8 cellular contexts compared by ENCODE assay signal in the genomic region with DNA sequence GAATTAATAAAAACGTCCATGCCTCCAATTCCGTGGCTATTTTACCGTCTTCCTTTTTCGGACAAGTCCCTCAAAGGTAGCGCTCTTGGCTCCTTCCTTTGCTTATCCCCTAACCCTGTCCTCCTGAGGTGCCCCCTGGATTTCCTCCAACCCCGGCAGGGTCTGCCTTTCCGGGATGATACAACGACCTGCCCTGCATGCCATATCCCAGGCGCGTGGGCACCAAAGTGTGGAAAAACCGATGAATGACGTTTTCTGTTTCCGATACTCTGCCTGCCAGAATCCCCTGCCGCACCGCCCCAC. TPM values are rescaled to one million over a fixed set of nuclear protein-coding genes. Genes with fewer than 3 reads are reported as not detected.
DNase-seq lines count a peak whose midpoint lies in the region; ATAC-seq and TF ChIP-seq lines count a peak whose summit lies in the region.

No MANE protein-coding gene starts in this region.

- 58% methylated on average over 15 of the region's 15 CpGs for WGBS in mesenchymal stem cell

- H3K4me3 ChIP-seq in cardiac muscle cell = peak overlapping the region; percentile 48
- peak overlapping the region; percentile 55 to 64 (median 61) for H3K4me3 ChIP-seq in breast epithelium
- peak overlapping the region; percentile 49 to 79 for H3K4me3 ChIP-seq in mesenchymal stem cell (ENCODE audit: insufficient read depth in 1 of 2, low read depth in 1 of 2, low read length in 2 of 2)
- H3K4me3 ChIP-seq in upper lobe of right lung = peak overlapping the region; percentile 67

- H3K79me1 ChIP-seq in mesenchymal stem cell (replicated peaks; ENCODE audit: low read length, poor library complexity, severe bottlenecking) = no peaks in the 10 kb centered on the region

- H3K14ac ChIP-seq in mesenchymal stem cell (ENCODE audit: low read length in 2 of 2) = peak overlapping the region in 1 of 2 experiments; percentile 75

- H3K9me3 ChIP-seq in cardiac muscle cell (ENCODE audit: low read depth) (no peaks in the 10 kb centered on the region), breast epithelium (peaks cover 0 to 1% of the 10 kb centered on the region in 2 donors), mesenchymal stem cell (ENCODE audit: control insufficient read depth, low read length) (no peaks in the 10 kb centered on the region), upper lobe of right lung (no peaks in the 10 kb centered on the region)

- intact Hi-C loops in cardiac septum (cut with DNase I) = no loop called here
- intact Hi-C loops in breast epithelium (cut with DNase I; ENCODE audit: low total_unique reads) = no loop called here
- intact Hi-C loops in upper lobe of right lung (cut with DNase I) = no loop called here

- H4K91ac ChIP-seq in mesenchymal stem cell (ENCODE audit: low read length) = no peak overlapping the region

- H3K23ac ChIP-seq in mesenchymal stem cell (ENCODE audit: low read length in 2 of 2) = no peak overlapping the region

- no peak for TF ChIP-seq CTCF in cardiac muscle cell (IDR thresholded peaks at IDR 0.05; ENCODE audit: low read depth, low read length)
- no peak for TF ChIP-seq CTCF in breast epithelium (IDR thresholded peaks at IDR 0.05)
- no peak for TF ChIP-seq CTCF in upper lobe of right lung (IDR thresholded peaks at IDR 0.05)

- no peak overlapping the region for H2AK5ac ChIP-seq in mesenchymal stem cell (ENCODE audit: low read length, severe bottlenecking)

- peak overlapping the region; percentile 89 for H3K9ac ChIP-seq in mesenchymal stem cell (ENCODE audit: low read length)

- H3K27ac ChIP-seq in cardiac muscle cell (no peak overlapping the region), breast epithelium (peak overlapping the region; percentile 48 to 62), mesenchymal stem cell (ENCODE audit: low read length, poor library complexity, severe bottlenecking) (no peak overlapping the region), upper lobe of right lung (peak overlapping the region; percentile 81)

- peak overlapping the region in 1 of 2 experiments; percentile 2 for H3K18ac ChIP-seq in mesenchymal stem cell (ENCODE audit: low read depth in 1 of 2, low read length in 2 of 2)

- H3K4ac ChIP-seq in mesenchymal stem cell (ENCODE audit: low read depth in 1 of 2, low read length in 2 of 2) = peak overlapping the region in 1 of 2 experiments; percentile 41

- peak overlapping the region; percentile 89 for H4K8ac ChIP-seq in mesenchymal stem cell (ENCODE audit: low read length)

- peak overlapping the region; percentile 69 for H2AFZ ChIP-seq in mesenchymal stem cell (ENCODE audit: low read depth, low read length)

- H2BK5ac ChIP-seq in mesenchymal stem cell (ENCODE audit: low read depth, low read length, poor library complexity, severe bottlenecking) = no peak overlapping the region

- ATAC-seq in upper lobe of right lung = no peak
- ATAC-seq in HG02798 (IDR thresholded peaks at IDR 0.05; ENCODE audit: poor library complexity, unreplicated experiment) = no peak

- H2BK120ac ChIP-seq in mesenchymal stem cell (ENCODE audit: low read depth, low read length) = no peak overlapping the region

- no peak overlapping the region for H2BK15ac ChIP-seq in mesenchymal stem cell (ENCODE audit: low read depth, poor library complexity, severe bottlenecking)

- peak overlapping the region; percentile 65 for H3K4me2 ChIP-seq in mesenchymal stem cell (ENCODE audit: low read length, poor library complexity, severe bottlenecking)

- DNase-seq in cardiac muscle cell (ENCODE audit: low read depth in 1 of 2, low spot score in 1 of 2) = no peak
- DNase-seq in cardiac septum (ENCODE audit: low spot score) = no peak
- no peak for DNase-seq in breast epithelium (ENCODE audit: low spot score in 2 of 2)
- no peak for DNase-seq in mesenchymal stem cell
- no peak for DNase-seq in upper lobe of right lung
- DNase-seq in DMS153 treated with DMSO at 0.1 percent for 48 hours (lab: John Stamatoyannopoulos, UW; ENCODE audit: unreplicated experiment) = no peak
- DNase-seq in NCI-H345 (lab: John Stamatoyannopoulos, UW) = no peak

- no peak overlapping the region for H2BK12ac ChIP-seq in mesenchymal stem cell (ENCODE audit: low read length in 2 of 2)

- no peaks in the 10 kb centered on the region for H3K27me3 ChIP-seq in cardiac muscle cell
- peaks cover 0 to 49% of the 10 kb centered on the region in 2 donors for H3K27me3 ChIP-seq in breast epithelium
- peaks cover 0 to 36% of the 10 kb centered on the region in 2 experiments for H3K27me3 ChIP-seq in mesenchymal stem cell (ENCODE audit: control insufficient read depth in 1 of 2, insufficient read depth in 1 of 2, low read length in 2 of 2)
- no peaks in the 10 kb centered on the region for H3K27me3 ChIP-seq in upper lobe of right lung

- H3K36me3 ChIP-seq in cardiac muscle cell (peaks cover 8% of the 10 kb centered on the region), breast epithelium (no peaks in the 10 kb centered on the region), mesenchymal stem cell (ENCODE audit: control insufficient read depth in 1 of 2, insufficient read depth in 2 of 2, low read depth in 1 of 2, low read length in 2 of 2) (peaks cover 4 to 24% of the 10 kb centered on the region in 2 experiments), upper lobe of right lung (peaks cover 17% of the 10 kb centered on the region)

- H3K4me1 ChIP-seq in cardiac muscle cell (ENCODE audit: low read depth) (no peaks in the 10 kb centered on the region), breast epithelium (no peaks in the 10 kb centered on the region), mesenchymal stem cell (ENCODE audit: control insufficient read depth, insufficient read depth, low read depth, low read length) (peaks cover 2% of the 10 kb centered on the region), upper lobe of right lung (peaks cover 6% of the 10 kb centered on the region)

- TF ChIP-seq POLR2A in breast epithelium (IDR thresholded peaks at IDR 0.05) = no peak

RNA-seq across cellular contexts. Expression of gene CSTF2, which starts 0.7 kb away (rescaled TPM):
- total RNA-seq in cardiac muscle cell (28.3 and 30.8 TPM in 2 replicates), cardiac septum (7.8 TPM), breast epithelium (10 to 100 TPM in 2 of 3 donors, 1 to 10 TPM in 1; 7.7 to 12.1 (median 11.8) TPM), upper lobe of right lung (12.2 TPM)
- 26.4 and 35.1 TPM in 2 replicates for polyA plus RNA-seq in cardiac muscle cell
- 8.2 TPM for polyA plus RNA-seq in mesenchymal stem cell (2013, experiment 1 of 2)
- polyA plus RNA-seq in mesenchymal stem cell (2013, experiment 2 of 2) = 8.3 TPM

RNA-seq across cellular contexts. Expression of gene NOX1, which starts 54.7 kb away (rescaled TPM):
- 1.5 and 3.1 TPM in 2 replicates for total RNA-seq in cardiac muscle cell
- 6.4 and 6.7 TPM in 2 replicates for polyA plus RNA-seq in cardiac muscle cell
- total RNA-seq in cardiac septum = not detected
- not detected for total RNA-seq in breast epithelium
- 0.03 TPM for polyA plus RNA-seq in mesenchymal stem cell (2013, experiment 1 of 2)
- polyA plus RNA-seq in mesenchymal stem cell (2013, experiment 2 of 2) = 0.05 TPM
- total RNA-seq in upper lobe of right lung = not detected

Comparison
In these comparisons a context has a peak if more than half of its experiments do, and no peak if none do; other contexts are left out.
1. H3K27ac ChIP-seq: peak in breast epithelium (2 of 2) and upper lobe of right lung (single experiment); none in cardiac muscle cell (single experiment) and mesenchymal stem cell (single experiment).
2. Peak in every context shown above with its lines, with median percentiles within 50 percentile points of each other: H3K4me3 ChIP-seq.